In genomic region chr17:30708241-30709078, GRCh38 we compare ENCODE assay signal across 8 cellular contexts.
DNase-seq lines count a peak whose midpoint lies in the region; TF ChIP-seq lines count a peak whose summit lies in the region.
"Not testable (repeated sequence)": the region's sequence is repeated elsewhere in the genome, so short reads cannot be mapped to it uniquely, and the experiment has no call there.

No MANE protein-coding gene starts in this region.

- TF ChIP-seq CTCF in cardiac fibroblast (IDR thresholded peaks at IDR 0.05; ENCODE audit: low read depth, low read length); progenitor cell of endocrine pancreas (IDR thresholded peaks at IDR 0.05; ENCODE audit: unreplicated experiment); tibial artery (IDR thresholded peaks at IDR 0.05): not testable (repeated sequence)

- H3K36me3 Mint-ChIP-seq in progenitor cell of endocrine pancreas (ENCODE audit: insufficient read depth): not testable (repeated sequence)

- H3K4me3 Mint-ChIP-seq in progenitor cell of endocrine pancreas (ENCODE audit: low read depth): peak overlapping the region; percentile 87

- H3K36me3 ChIP-seq in tibial artery: not testable (repeated sequence)

- DNase-seq in GM04504 (ENCODE audit: low read depth) (peak; percentile 79), HT1080 (ENCODE audit: low read depth) (peak; percentile 94), NCI-H748 (lab: John Stamatoyannopoulos, UW; ENCODE audit: unreplicated experiment) (peak; percentile 89), cardiac fibroblast (ENCODE audit: low read depth in 2 of 2) (peak; percentile 92 to 98), iPS DF 4.7 (ENCODE audit: extremely low read depth, low spot score) (peak; percentile 71), progenitor cell of endocrine pancreas (ENCODE audit: low spot score, unreplicated experiment) (peak; percentile 88), tibial artery (peak; percentile 78 to 89)
- DNase-seq in activated CD4-positive, CD25-positive, alpha-beta regulatory T cell treated with anti-CD3 and anti-CD28 coated beads, Interleukin-2, amount 50 U/mL, for 72 hours: peak; percentile 52

- H3K27me3 Mint-ChIP-seq in progenitor cell of endocrine pancreas: not testable (repeated sequence)

- peak overlapping the region; percentile 18 to 59 for H3K27ac ChIP-seq in tibial artery

- H3K9me3 ChIP-seq in tibial artery: not testable (repeated sequence)

- H3K4me1 ChIP-seq in tibial artery: peaks cover 0 to 34% (median 23%) of the 10 kb centered on the region in 4 donors

- not testable (repeated sequence) for H3K9me3 Mint-ChIP-seq in progenitor cell of endocrine pancreas (ENCODE audit: low read depth)

- intact Hi-C loops in tibial artery (cut with DNase I; ENCODE audit: low total_unique reads): not testable (repeated sequence)

- peak overlapping the region; percentile 54 to 74 for H3K4me3 ChIP-seq in cardiac fibroblast (replicated peaks in 1 of 2; ENCODE audit: low read depth in 2 of 2, low read length in 2 of 2)
- H3K4me3 ChIP-seq in tibial artery: peak overlapping the region; percentile 53 to 75

- peaks cover 12% of the 10 kb centered on the region for H3K4me1 Mint-ChIP-seq in progenitor cell of endocrine pancreas (ENCODE audit: low read depth)

- H3K27ac Mint-ChIP-seq in progenitor cell of endocrine pancreas: peak overlapping the region; percentile 98

- H3K27me3 ChIP-seq in tibial artery: peaks cover 0 to 22% of the 10 kb centered on the region in 2 donors

Comparison
In these comparisons a context has a peak if more than half of its experiments do, and no peak if none do; other contexts are left out.
1. Peak in every context shown above with its lines: DNase-seq, H3K4me3 ChIP-seq and H3K27ac ChIP-seq.